ENCODE assay signal across 9 cellular contexts in genomic region chr5:158819840-158820620, GRCh38.
A peak's percentile ranks its signal among the peaks of the same experiment; 100 is the strongest.
DNase-seq lines count a peak whose midpoint lies in the region; ATAC-seq lines count a peak whose summit lies in the region.
"Had no signal": no experiment of that assay in that cellular context is flagged by ENCODE, and none has a peak within 500 bp of the region (broad histone marks: within the 10 kb centered on the region; RNA-seq: fewer than 3 reads in every experiment).

No MANE protein-coding gene starts in this region.

- peak overlapping the region; percentile 84 for H3K27ac ChIP-seq in subcutaneous abdominal adipose tissue (ENCODE audit: low read depth, low read length)

- H3K9me3 ChIP-seq in subcutaneous abdominal adipose tissue (ENCODE audit: control insufficient read depth in 5 of 5, low read length in 5 of 5) = peaks cover 0 to 2% (median 0%) of the 10 kb centered on the region in 5 donors

- H3K4me3 Mint-ChIP-seq in activated naive CD8-positive, alpha-beta T cell = peak overlapping the region; percentile 44

- no peaks in the 10 kb centered on the region for H3K27me3 Mint-ChIP-seq in activated naive CD8-positive, alpha-beta T cell

- ATAC-seq in HG03095 (IDR thresholded peaks at IDR 0.05; ENCODE audit: unreplicated experiment) = peak; percentile 71

- H3K4me3 ChIP-seq in subcutaneous abdominal adipose tissue (ENCODE audit: low read depth in 1 of 5, low read length in 5 of 5) = no peak overlapping the region

- peak overlapping the region in 1 of 5 donors; percentile 10 for H3K9ac ChIP-seq in subcutaneous abdominal adipose tissue (ENCODE audit: low read length in 5 of 5)

- H3K27ac Mint-ChIP-seq in activated naive CD8-positive, alpha-beta T cell = peak overlapping the region; percentile 64

- peaks cover 14 to 37% (median 28%) of the 10 kb centered on the region in 5 donors for H3K36me3 ChIP-seq in subcutaneous abdominal adipose tissue (ENCODE audit: control insufficient read depth in 5 of 5, insufficient read depth in 5 of 5, low read length in 5 of 5)

- no peaks in the 10 kb centered on the region for H3K27me3 ChIP-seq in subcutaneous abdominal adipose tissue (ENCODE audit: control insufficient read depth in 5 of 5, insufficient read depth in 4 of 5, low read length in 5 of 5)

- H3K4me1 ChIP-seq in subcutaneous abdominal adipose tissue (ENCODE audit: control insufficient read depth in 5 of 5, insufficient read depth in 5 of 5, low read length in 5 of 5) = peaks cover 2 to 49% (median 21%) of the 10 kb centered on the region in 5 donors

- H3K4me1 Mint-ChIP-seq in activated naive CD8-positive, alpha-beta T cell (ENCODE audit: low read depth) = peaks cover 31% of the 10 kb centered on the region

- H3K9me3 Mint-ChIP-seq in activated naive CD8-positive, alpha-beta T cell (ENCODE audit: low read depth) = peaks cover 6% of the 10 kb centered on the region

- peaks cover 2% of the 10 kb centered on the region for H3K36me3 Mint-ChIP-seq in activated naive CD8-positive, alpha-beta T cell

- peak; percentile 34 for DNase-seq in stimulated activated CD4-positive, alpha-beta T cell treated with anti-CD3 and anti-CD28 coated beads, Interleukin-15, amount 100 ng/mL, for 24 hours
- no peak for DNase-seq in stimulated activated CD4-positive, alpha-beta T cell treated with anti-CD3 and anti-CD28 coated beads, Interleukin-2, amount 100 ng/mL, for 48 hours
- no peak for DNase-seq in activated CD4-positive, alpha-beta T cell treated with anti-CD3 and anti-CD28 coated beads for 48 hours
- DNase-seq in DMS153 treated with DMSO at 0.1 percent for 48 hours (lab: John Stamatoyannopoulos, UW; ENCODE audit: unreplicated experiment) (no peak), globus pallidus (ENCODE audit: low spot score) (no peak)
- DNase-seq: DMS53 had no signal
